In genomic region chr2:73684325-73684724, GRCh38 we compare ENCODE assay signal across 17 cellular contexts. TPM values are rescaled to one million over a fixed set of nuclear protein-coding genes. Genes with fewer than 3 reads are reported as not detected.
"Had no signal": no experiment of that assay in that cellular context is flagged by ENCODE, and none has a peak within 500 bp of the region (broad histone marks: within the 10 kb centered on the region; RNA-seq: fewer than 3 reads in every experiment).

No MANE protein-coding gene starts in this region.

RNA-seq across cellular contexts. Expression of gene NAT8, which starts 42.1 kb away (rescaled TPM):
- total RNA-seq: activated T-helper 2 cell treated with anti-CD3 and anti-CD28 coated beads, Interferon-gamma antibody, Interleukin-2, Interleukin-4, amounts not matched to agents 10 μg/mL and 5 μg/mL and 100 μg/mL, durations not matched to agents 14 hours and 24 hours and 36 hours; dermis blood vessel endothelial cell; esophagus squamous epithelium; frontal cortex; left ventricle myocardium inferior; lung; mesenteric fat pad; myocyte; natural killer cell treated with Interleukin-12 subunit alpha and Interleukin-12 subunit beta and Interleukin-15 and Interleukin-18, amount 100 ng/mL, for 72 hours; omental fat pad; pulmonary artery endothelial cell; right cardiac atrium; suprapubic skin; T-cell; T-helper 2 cell treated with Interferon-gamma antibody and Interleukin-4, amounts not matched to agents 100 ng/mL and 5 ng/mL, for 36 hours; upper lobe of right lung had no signal
- polyA plus RNA-seq: adipose tissue, lung, right cardiac atrium had no signal
